Comparison of ENCODE assay signal across 7 cellular contexts in genomic region chr12:112125250-112125999, GRCh38. TPM values are rescaled to one million over a fixed set of nuclear protein-coding genes. Genes with fewer than 3 reads are reported as not detected.
DNase-seq lines count a peak whose midpoint lies in the region; ATAC-seq and TF ChIP-seq lines count a peak whose summit lies in the region.

Gene TRAFD1, plus strand, starts transcription at chr12:112125560. Its CDS starts 4,963 bp downstream, at chr12:112130523.

- ATAC-seq in GM18508 (IDR thresholded peaks at IDR 0.05; ENCODE audit: insufficient read depth, unreplicated experiment) (peak; percentile 86), HG03025 (IDR thresholded peaks at IDR 0.05; ENCODE audit: low FRiP score, unreplicated experiment) (peak; percentile 94)

- peaks cover 28% of the 10 kb centered on the region for H3K4me1 ChIP-seq in hepatocyte (ENCODE audit: insufficient read depth)

- no peak for TF ChIP-seq CTCF in hepatocyte (IDR thresholded peaks at IDR 0.05; ENCODE audit: poor library complexity)

- peaks cover 43% of the 10 kb centered on the region for H3K79me2 ChIP-seq in hepatocyte

- no peaks in the 10 kb centered on the region for H3K9me3 ChIP-seq in hepatocyte (ENCODE audit: low read depth)

- no peaks in the 10 kb centered on the region for H3K36me3 ChIP-seq in hepatocyte (replicated peaks; ENCODE audit: insufficient read depth, low read depth)

- peak within 1 kb of the TSS; percentile 91 for H3K27ac ChIP-seq in hepatocyte

- H2AFZ ChIP-seq in hepatocyte, result peak within 1 kb of the TSS; percentile 54

- WGBS in hepatocyte (ENCODE audit: low lambda C conversion rate, missing lambda C conversion rate), result 1% methylated on average over 53 of the region's 63 CpGs

- H3K4me2 ChIP-seq in hepatocyte, result peak within 1 kb of the TSS; percentile 91

- H3K4me3 ChIP-seq in hepatocyte, result peak within 1 kb of the TSS; percentile 75

- no peaks in the 10 kb centered on the region for H3K9me2 ChIP-seq in hepatocyte (replicated peaks; ENCODE audit: insufficient read depth)

- H3K27me3 ChIP-seq in hepatocyte, result no peaks in the 10 kb centered on the region

- DNase-seq in NCI-H2081 (lab: John Stamatoyannopoulos, UW), result peak; percentile 96 to 97
- peak; percentile 96 for DNase-seq in T1000 (lab: John Stamatoyannopoulos, UW)
- DNase-seq in astrocyte of the hippocampus (ENCODE audit: low read depth, low spot score), result peak; percentile 99
- peak; percentile 98 for DNase-seq in hepatocyte (ENCODE audit: low spot score)
- DNase-seq in renal cortical epithelial cell (ENCODE audit: low read depth), result peak; percentile 85

- no peaks in the 10 kb centered on the region for H4K20me1 ChIP-seq in hepatocyte (ENCODE audit: insufficient read depth, poor library complexity, severe bottlenecking)

RNA-seq across cellular contexts. Expression of gene TRAFD1, which starts in this region (rescaled TPM):
- total RNA-seq in hepatocyte, result 33.9 and 37.1 TPM in 2 replicates
- polyA plus RNA-seq in hepatocyte, result 37.3 and 39.4 TPM in 2 replicates
- total RNA-seq in renal cortical epithelial cell, result 45.5 and 57.4 TPM in 2 replicates

Comparison
In these comparisons a context has a peak if more than half of its experiments do, and no peak if none do; other contexts are left out.
1. Peak in every context shown above with its lines: DNase-seq, ATAC-seq, H3K4me3 ChIP-seq and H3K27ac ChIP-seq.